11 cellular contexts compared by ENCODE assay signal in the genomic region with DNA sequence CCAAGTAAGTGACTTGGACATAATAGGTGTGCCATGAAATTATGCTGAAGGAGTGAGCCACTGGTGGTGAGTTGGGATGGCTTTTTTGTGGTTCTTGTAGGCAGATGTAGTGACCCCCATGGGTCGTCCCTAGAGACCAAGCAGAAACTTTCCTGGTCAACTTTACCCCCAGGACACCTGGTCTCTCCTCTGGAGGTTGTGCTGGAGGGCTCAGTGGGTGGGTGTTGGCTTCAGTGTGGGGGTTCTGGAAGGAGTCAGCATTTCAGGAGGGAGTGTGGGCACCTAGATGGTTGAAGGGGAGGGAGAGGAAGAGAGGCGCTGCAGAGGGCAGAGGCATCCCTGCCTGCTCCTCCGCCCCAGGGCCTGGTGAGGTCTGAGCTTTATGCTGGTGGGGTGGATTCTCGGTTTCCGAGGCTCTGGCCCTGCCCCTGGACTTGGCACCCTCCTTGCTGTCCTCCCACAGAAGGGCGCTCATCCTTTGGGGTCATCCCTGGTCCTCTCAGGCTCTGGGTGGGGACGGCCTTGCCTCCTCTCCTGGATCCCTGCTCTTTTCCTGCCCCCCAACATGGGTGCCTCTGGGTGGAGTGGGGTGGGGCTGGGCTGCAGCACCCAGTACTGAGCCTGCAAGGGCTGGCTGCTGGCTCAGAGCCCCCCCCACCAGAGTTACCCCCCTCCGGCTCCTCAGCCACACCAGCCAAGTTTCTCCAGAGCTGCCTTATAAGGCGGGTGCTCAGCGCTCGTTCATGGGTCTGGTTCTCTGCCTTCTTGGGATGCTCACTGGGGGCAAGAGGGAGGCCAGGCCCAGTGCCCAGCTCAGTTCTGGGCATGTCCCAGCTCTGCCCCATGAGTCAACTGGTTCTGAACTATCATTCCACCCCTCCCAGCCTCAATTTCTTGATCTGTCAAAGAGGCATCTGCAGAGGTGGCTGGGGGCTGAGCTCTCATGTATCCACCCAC.
A peak's percentile ranks its signal among the peaks of the same experiment; 100 is the strongest.
DNase-seq lines count a peak whose midpoint lies in the region; ATAC-seq and TF ChIP-seq lines count a peak whose summit lies in the region.
"Had no signal": no experiment of that assay in that cellular context is flagged by ENCODE, and none has a peak within 500 bp of the region (broad histone marks: within the 10 kb centered on the region; RNA-seq: fewer than 3 reads in every experiment).

No MANE protein-coding gene starts in this region.

- H3K4me3 ChIP-seq in ACC112 (ENCODE audit: low read depth, low read length): no peak overlapping the region
- H3K4me3 ChIP-seq in Loucy (ENCODE audit: low read length, poor library complexity, severe bottlenecking): peak overlapping the region; percentile 2
- no peak overlapping the region for H3K4me3 ChIP-seq in coronary artery

- no peaks in the 10 kb centered on the region for H3K27me3 Mint-ChIP-seq in nephron (ENCODE audit: low read depth)

- ATAC-seq in HG03135 (IDR thresholded peaks at IDR 0.05; ENCODE audit: unreplicated experiment): no peak
- ATAC-seq: HCT116 had no signal

- H4K20me1 ChIP-seq in Loucy (ENCODE audit: insufficient read depth, low read length, poor library complexity, severe bottlenecking): peaks cover 11% of the 10 kb centered on the region

- peaks cover 80% of the 10 kb centered on the region for H3K4me1 ChIP-seq in ACC112 (ENCODE audit: control insufficient read depth, insufficient read depth, low read length, unreplicated experiment)
- peaks cover 81% of the 10 kb centered on the region for H3K4me1 ChIP-seq in Loucy (ENCODE audit: insufficient read depth, low read length, poor library complexity, severe bottlenecking)

- H3K4me2 ChIP-seq in Loucy (ENCODE audit: low read depth, low read length, poor library complexity, severe bottlenecking): peak overlapping the region; percentile 18

- H3K27ac ChIP-seq in ACC112 (ENCODE audit: low read depth, low read length) (peak overlapping the region; percentile 8; the same call in 1 of the 2 replicates), coronary artery (peak overlapping the region; percentile 91 to 92)
- H3K27ac ChIP-seq: foreskin keratinocyte had no signal

- no peaks in the 10 kb centered on the region for H3F3A ChIP-seq in Loucy (ENCODE audit: low read depth)

- H3K36me3 Mint-ChIP-seq in nephron (ENCODE audit: low read depth): peaks cover 20% of the 10 kb centered on the region

- no peaks in the 10 kb centered on the region for H3K9me3 Mint-ChIP-seq in nephron

- TF ChIP-seq CTCF in Loucy (conservative IDR thresholded peaks at IDR 0.05; ENCODE audit: low read length): no peak
- TF ChIP-seq CTCF in coronary artery (IDR thresholded peaks at IDR 0.05): no peak
- no peak for TF ChIP-seq CTCF in nephron (IDR thresholded peaks at IDR 0.05; ENCODE audit: unreplicated experiment in 3 of 3)

- no peaks in the 10 kb centered on the region for H3K9me3 ChIP-seq in Loucy (ENCODE audit: insufficient read depth, low read depth, low read length)

- peak overlapping the region; percentile 53 to 93 (median 87) for H3K27ac Mint-ChIP-seq in nephron

- H3K27me3 ChIP-seq in ACC112 (ENCODE audit: insufficient read depth, low read length): no peaks in the 10 kb centered on the region
- no peaks in the 10 kb centered on the region for H3K27me3 ChIP-seq in Loucy (ENCODE audit: insufficient read depth, low read length, poor library complexity, severe bottlenecking)
- H3K27me3 ChIP-seq: foreskin keratinocyte had no signal

- H2AFZ ChIP-seq in ACC112 (ENCODE audit: low read length, unreplicated experiment) (no peak overlapping the region), Loucy (ENCODE audit: low read length) (no peak overlapping the region)

- no peaks in the 10 kb centered on the region for H3K9me2 ChIP-seq in Loucy (replicated peaks; ENCODE audit: low read depth, low read length)

- DNase-seq in coronary artery (ENCODE audit: low spot score): no peak
- no peak for DNase-seq in COLO829 (ENCODE audit: low spot score)
- DNase-seq in NCI-H69 (lab: John Stamatoyannopoulos, UW): no peak
- no peak for DNase-seq in GDM1 (lab: John Stamatoyannopoulos, UW)
- DNase-seq: NCI-H446 had no signal

- H3K36me3 ChIP-seq in ACC112 (ENCODE audit: insufficient read depth, low read length): 0 out of 2 replicates have a peak, but pooled peaks cover 5% of the 10 kb centered on the region
- H3K36me3 ChIP-seq in Loucy (ENCODE audit: insufficient read depth, low read length): peaks cover 39% of the 10 kb centered on the region

- H3K79me2 ChIP-seq in ACC112 (ENCODE audit: control insufficient read depth, insufficient read depth, low read length, unreplicated experiment) (peaks cover 69% of the 10 kb centered on the region), Loucy (ENCODE audit: insufficient read depth, low read length) (peaks cover 99% of the 10 kb centered on the region)

- peak overlapping the region; percentile 79 for H3K9ac ChIP-seq in Loucy (ENCODE audit: low read depth, low read length, poor library complexity, severe bottlenecking)

- peaks cover 75% of the 10 kb centered on the region for H3K4me1 Mint-ChIP-seq in nephron

- H3K4me3 Mint-ChIP-seq in nephron: peak overlapping the region in 1 of 3 experiments; percentile 26
